In genomic region chr14:77885363-77885762, GRCh38 we compare ENCODE assay signal across 13 cellular contexts.
DNase-seq lines count a peak whose midpoint lies in the region; ATAC-seq and TF ChIP-seq lines count a peak whose summit lies in the region.
"Had no signal": no experiment of that assay in that cellular context is flagged by ENCODE, and none has a peak within 500 bp of the region (broad histone marks: within the 10 kb centered on the region; RNA-seq: fewer than 3 reads in every experiment).

No MANE protein-coding gene starts in this region.

- no peak overlapping the region for H3K4me3 ChIP-seq in BE2C (ENCODE audit: low read depth, low read length)
- H3K4me3 ChIP-seq: BLaER1, GM12878, GM23248 had no signal

- H3K4me1 Mint-ChIP-seq in nephron progenitor cell = peaks cover 41% of the 10 kb centered on the region
- H3K4me1 Mint-ChIP-seq: CD8-positive, alpha-beta memory T cell had no signal

- H3K36me3 Mint-ChIP-seq in nephron progenitor cell (ENCODE audit: low read depth) = peaks cover 24% of the 10 kb centered on the region

- H3K36me3 ChIP-seq in BE2C = no peaks in the 10 kb centered on the region

- H3K27me3 Mint-ChIP-seq in nephron progenitor cell (ENCODE audit: low read depth, poor library complexity) = peaks cover 4% of the 10 kb centered on the region
- H3K27me3 Mint-ChIP-seq: CD8-positive, alpha-beta memory T cell had no signal

- no peaks in the 10 kb centered on the region for H3K27me3 ChIP-seq in BE2C
- H3K27me3 ChIP-seq: BLaER1 had no signal

- H3K27ac Mint-ChIP-seq in nephron progenitor cell = peak overlapping the region; percentile 7
- H3K27ac Mint-ChIP-seq: CD8-positive, alpha-beta memory T cell had no signal

- no peak overlapping the region for H3K4me3 Mint-ChIP-seq in nephron progenitor cell
- H3K4me3 Mint-ChIP-seq: CD8-positive, alpha-beta memory T cell had no signal

- peaks cover 35% of the 10 kb centered on the region for H3K4me1 ChIP-seq in BE2C
- H3K4me1 ChIP-seq: Caco-2 had no signal

- no peaks in the 10 kb centered on the region for H3K9me3 ChIP-seq in BE2C
- H3K9me3 ChIP-seq: Caco-2 had no signal

- ATAC-seq in SK-N-SH treated with all-trans-retinoic acid at 6 μM for 48 hours = no peak
- ATAC-seq: GM12878 had no signal

- TF ChIP-seq CTCF in BE2C (IDR thresholded peaks at IDR 0.05; ENCODE audit: low read depth, low read length) (no peak), nephron progenitor cell (IDR thresholded peaks at IDR 0.05) (no peak)

- DNase-seq in DMS 273 (lab: John Stamatoyannopoulos, UW; ENCODE audit: unreplicated experiment) (peak; percentile 35), DMS 273 treated with DMSO at 0.1 percent for 48 hours (lab: John Stamatoyannopoulos, UW) (no peak), BE2C (peak; percentile 76), OCI-M1 (lab: John Stamatoyannopoulos, UW) (peak; percentile 32), nephron progenitor cell (no peak), NCI-H510A (lab: John Stamatoyannopoulos, UW) (no peak)
- DNase-seq: Caco-2; CD8-positive, alpha-beta memory T cell; DMS79; GM23248 had no signal

- H3K9me3 Mint-ChIP-seq in nephron progenitor cell = peaks cover 21% of the 10 kb centered on the region

TF ChIP-seq in SK-N-SH treated with all-trans-retinoic acid at 6 μM for 48 hours, 23 proteins besides CTCF, POLR2A, EP300 and RAD21:
- TF ChIP-seq GLIS3 (CRISPR knock-in tag; IDR thresholded peaks at IDR 0.05) = no peak

Comparison
In these comparisons a context has a peak if more than half of its experiments do, and no peak if none do; other contexts are left out.
1. DNase-seq: peak in DMS 273 (single experiment), BE2C (single experiment) and OCI-M1 (single experiment); none in DMS 273 treated with DMSO at 0.1 percent for 48 hours (single experiment), nephron progenitor cell (single experiment) and NCI-H510A (single experiment).